ENCODE assay signal across 20 cellular contexts in genomic region chr11:134505125-134505524, GRCh38.
A peak's percentile ranks its signal among the peaks of the same experiment; 100 is the strongest.
DNase-seq lines count a peak whose midpoint lies in the region; ATAC-seq and TF ChIP-seq lines count a peak whose summit lies in the region.
"Had no signal": no experiment of that assay in that cellular context is flagged by ENCODE, and none has a peak within 500 bp of the region (broad histone marks: within the 10 kb centered on the region; RNA-seq: fewer than 3 reads in every experiment).

No MANE protein-coding gene starts in this region.

- DNase-seq in cardiac septum (ENCODE audit: low spot score): peak; percentile 35
- DNase-seq in left ventricle myocardium inferior: no peak
- DNase-seq in NCI-H1092 treated with DMSO at 0.1 percent for 48 hours (lab: John Stamatoyannopoulos, UW): no peak
- DNase-seq: 8988T; ACHN; BE2C; C1 segment of cervical spinal cord; CD4-positive, alpha-beta memory T cell; CD4-positive, CD25-positive, alpha-beta regulatory T cell; CD8-positive, alpha-beta memory T cell; COR-L47; DMS 273 treated with DMSO at 0.1 percent for 48 hours; DMS53; DND-41; EL; GDM1 had no signal

- no peak overlapping the region for H3K4me3 ChIP-seq in left ventricle myocardium inferior
- H3K4me3 ChIP-seq: BLaER1, GM12878 had no signal

- no peaks in the 10 kb centered on the region for H3K9me3 ChIP-seq in left ventricle myocardium inferior (replicated peaks)
- H3K9me3 ChIP-seq: BE2C, BLaER1 had no signal

- intact Hi-C loops in cardiac septum (cut with DNase I) (no loop called here), left ventricle myocardium inferior (cut with micrococcal nuclease) (no loop called here)

- no peaks in the 10 kb centered on the region for H3K36me3 ChIP-seq in left ventricle myocardium inferior
- H3K36me3 ChIP-seq: BE2C, BLaER1 had no signal

- peaks cover 54% of the 10 kb centered on the region for H3K27me3 ChIP-seq in left ventricle myocardium inferior (ENCODE audit: low read depth)
- H3K27me3 ChIP-seq: BLaER1 had no signal

- no peaks in the 10 kb centered on the region for H3K4me1 ChIP-seq in left ventricle myocardium inferior
- H3K4me1 ChIP-seq: BE2C, BLaER1 had no signal

- H3K27ac ChIP-seq in left ventricle myocardium inferior (replicated peaks): no peak overlapping the region
- H3K27ac ChIP-seq: BLaER1 had no signal

- no peak for TF ChIP-seq CTCF in left ventricle myocardium inferior (IDR thresholded peaks at IDR 0.05; ENCODE audit: borderline replicate concordance)

- ATAC-seq in SK-N-SH treated with all-trans-retinoic acid at 6 μM for 48 hours: no peak
- no peak for ATAC-seq in GM18502 (IDR thresholded peaks at IDR 0.05; ENCODE audit: poor library complexity, unreplicated experiment)
- ATAC-seq: GM12878 had no signal

TF ChIP-seq in SK-N-SH treated with all-trans-retinoic acid at 6 μM for 48 hours, 23 proteins besides CTCF, POLR2A, EP300 and RAD21:
- TF ChIP-seq TCF4 (CRISPR knock-in tag; IDR thresholded peaks at IDR 0.05; ENCODE audit: borderline replicate concordance) (peak; percentile 15; the same call in 1 of the 2 replicates), ARNTL (CRISPR knock-in tag; IDR thresholded peaks at IDR 0.05; ENCODE audit: borderline replicate concordance, low read depth) (no peak)
TF ChIP-seq in SK-N-SH treated with all-trans-retinoic acid at 6 μM for 48 hours: peak in this region for 1.
